Comparison of ENCODE assay signal across 8 cellular contexts in the genomic region with DNA sequence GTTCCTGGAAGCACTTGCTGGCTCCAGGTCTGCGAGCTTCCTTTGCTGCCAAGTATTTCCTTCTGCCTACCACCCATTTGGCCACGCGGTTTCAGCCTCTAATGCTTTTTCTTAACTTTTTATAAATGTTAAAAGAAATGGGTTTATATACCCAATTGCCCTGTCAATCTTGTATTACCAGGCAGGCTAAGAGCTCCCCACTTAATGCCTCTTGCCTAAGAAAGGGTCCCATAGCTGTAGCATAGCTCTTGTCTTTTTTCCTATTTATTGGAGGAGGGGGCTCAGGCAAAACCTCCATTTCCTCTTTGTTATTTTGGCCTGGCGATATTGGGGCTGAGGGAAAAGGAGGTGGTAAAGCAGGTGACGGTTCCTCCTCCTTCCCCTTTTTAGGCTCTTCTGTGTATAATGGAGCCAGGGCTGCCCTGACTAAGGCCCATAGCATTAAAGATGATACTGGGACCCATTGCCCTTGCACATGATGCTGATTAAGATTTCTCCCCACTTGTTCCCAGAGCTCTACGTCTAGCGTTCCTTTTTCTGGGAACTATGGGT. TPM values are rescaled to one million over a fixed set of nuclear protein-coding genes. Genes with fewer than 3 reads are reported as not detected.
DNase-seq lines count a peak whose midpoint lies in the region; ATAC-seq and TF ChIP-seq lines count a peak whose summit lies in the region.

No MANE protein-coding gene starts in this region.

- H3K9me3 ChIP-seq in Karpas-422 (ENCODE audit: low read length) (no peaks in the 10 kb centered on the region), smooth muscle cell (replicated peaks; ENCODE audit: low read depth) (no peaks in the 10 kb centered on the region)

- ATAC-seq in activated CD4-positive, alpha-beta T cell treated with anti-CD3 and anti-CD28 coated beads for 36 hours = peak; percentile 6
- no peak for ATAC-seq in left lobe of liver

- peaks cover 10% of the 10 kb centered on the region for H3K4me1 Mint-ChIP-seq in activated CD4-positive, alpha-beta T cell treated with anti-CD3 and anti-CD28 coated beads for 36 hours
- no peaks in the 10 kb centered on the region for H3K4me1 Mint-ChIP-seq in endothelial cell (ENCODE audit: unreplicated experiment)

- no peaks in the 10 kb centered on the region for H3F3A ChIP-seq in smooth muscle cell (ENCODE audit: low read depth)

- H3K4me3 ChIP-seq in Karpas-422 (ENCODE audit: low read length) = peak overlapping the region; percentile 37; the same call in 1 of the 2 replicates
- peak overlapping the region; percentile 48 for H3K4me3 ChIP-seq in smooth muscle cell

- no peaks in the 10 kb centered on the region for H3K36me3 Mint-ChIP-seq in activated CD4-positive, alpha-beta T cell treated with anti-CD3 and anti-CD28 coated beads for 36 hours (ENCODE audit: low read depth)
- no peaks in the 10 kb centered on the region for H3K36me3 Mint-ChIP-seq in endothelial cell (ENCODE audit: low read depth, unreplicated experiment)

- H3K27me3 ChIP-seq in Karpas-422 (ENCODE audit: low read length) (no peaks in the 10 kb centered on the region), smooth muscle cell (ENCODE audit: low read depth) (no peaks in the 10 kb centered on the region)

- peaks cover 14% of the 10 kb centered on the region for H3K4me1 ChIP-seq in Karpas-422 (ENCODE audit: low read length)
- H3K4me1 ChIP-seq in smooth muscle cell (ENCODE audit: low read depth) = peaks cover 4% of the 10 kb centered on the region

- peak overlapping the region; percentile 55 for H3K4me2 ChIP-seq in Karpas-422 (ENCODE audit: low read depth, low read length, poor library complexity, severe bottlenecking)
- peak overlapping the region; percentile 85 for H3K4me2 ChIP-seq in smooth muscle cell

- intact Hi-C loops in activated CD4-positive, alpha-beta T cell treated with anti-CD3 and anti-CD28 coated beads for 36 hours (cut with DNase I, micrococcal nuclease) = loop anchor here in 1 of 2 experiments (2.0 to 5.0 kb wide), 2 partner anchors 17 to 33 kb away; no protein-coding TSS in a partner anchor

- no peaks in the 10 kb centered on the region for H4K20me1 ChIP-seq in Karpas-422 (ENCODE audit: insufficient read depth, low read depth, low read length)
- no peaks in the 10 kb centered on the region for H4K20me1 ChIP-seq in smooth muscle cell (ENCODE audit: low read depth)

- 58% methylated on average over 7 of the region's 7 CpGs for WGBS in smooth muscle cell (ENCODE audit: low lambda C conversion rate)

- H2AFZ ChIP-seq in Karpas-422 (ENCODE audit: low read length) (no peak overlapping the region), smooth muscle cell (ENCODE audit: low read depth) (peak overlapping the region; percentile 58)

- no peaks in the 10 kb centered on the region; the same call in 1 of the 2 replicates for H3K36me3 ChIP-seq in Karpas-422 (ENCODE audit: insufficient read depth, low read length)
- no peaks in the 10 kb centered on the region for H3K36me3 ChIP-seq in smooth muscle cell (ENCODE audit: low read depth)

- no peak for TF ChIP-seq CTCF in endothelial cell (IDR thresholded peaks at IDR 0.05; ENCODE audit: unreplicated experiment)
- no peak for TF ChIP-seq CTCF in smooth muscle cell (IDR thresholded peaks at IDR 0.05; ENCODE audit: borderline replicate concordance, insufficient read depth, poor library complexity, severe bottlenecking)

- POLR2A ChIA-PET in activated CD4-positive, alpha-beta T cell treated with anti-CD3 and anti-CD28 coated beads for 36 hours (lab: Charles Lee) = interaction anchor here (0.5 to 0.7 kb wide), 2 partner anchors 28 to 37 kb away, joined by 3 to 4 read pairs; partner anchors contain the start of gene ACTR6

- no peaks in the 10 kb centered on the region for H3K27me3 Mint-ChIP-seq in activated CD4-positive, alpha-beta T cell treated with anti-CD3 and anti-CD28 coated beads for 36 hours
- peaks cover 6% of the 10 kb centered on the region for H3K27me3 Mint-ChIP-seq in endothelial cell (ENCODE audit: unreplicated experiment)

- DNase-seq in activated CD4-positive, alpha-beta T cell treated with anti-CD3 and anti-CD28 coated beads for 36 hours = no peak
- DNase-seq in activated CD4-positive, alpha-beta T cell treated with anti-CD3 and anti-CD28 coated beads for 4 hours = no peak
- no peak for DNase-seq in Karpas-422
- DNase-seq in endothelial cell (ENCODE audit: low spot score) = no peak
- no peak for DNase-seq in smooth muscle cell (lab: John Stamatoyannopoulos, UW; ENCODE audit: unreplicated experiment)
- no peak for DNase-seq in left lobe of liver (ENCODE audit: low spot score)
- no peak for DNase-seq in SIG-M5 (lab: John Stamatoyannopoulos, UW)
- no peak for DNase-seq in NCI-H774 (lab: John Stamatoyannopoulos, UW)

- CTCF ChIA-PET in activated CD4-positive, alpha-beta T cell treated with anti-CD3 and anti-CD28 coated beads for 36 hours (lab: Charles Lee) = interaction anchor here (0.9 to 4.4 kb wide), 7 partner anchors 9 to 240 kb away, joined by 3 to 26 read pairs (median 4); partner anchors contain the start of gene ACTR6

- peak overlapping the region; percentile 49 for H3K4me3 Mint-ChIP-seq in activated CD4-positive, alpha-beta T cell treated with anti-CD3 and anti-CD28 coated beads for 36 hours
- H3K4me3 Mint-ChIP-seq in endothelial cell (ENCODE audit: unreplicated experiment) = peak overlapping the region; percentile 83

- H3K9me2 ChIP-seq in Karpas-422 (replicated peaks; ENCODE audit: insufficient read depth, low read length) = no peaks in the 10 kb centered on the region

- H3K79me2 ChIP-seq in Karpas-422 (ENCODE audit: low read length) (no peaks in the 10 kb centered on the region), smooth muscle cell (ENCODE audit: low read depth) (no peaks in the 10 kb centered on the region)

- no peaks in the 10 kb centered on the region for H3K9me3 Mint-ChIP-seq in activated CD4-positive, alpha-beta T cell treated with anti-CD3 and anti-CD28 coated beads for 36 hours (ENCODE audit: low read depth)
- H3K9me3 Mint-ChIP-seq in endothelial cell (ENCODE audit: unreplicated experiment) = no peaks in the 10 kb centered on the region

- H3K9ac ChIP-seq in Karpas-422 (ENCODE audit: low read length) = peak overlapping the region; percentile 25; the same call in 1 of the 2 replicates
- no peak overlapping the region for H3K9ac ChIP-seq in smooth muscle cell (ENCODE audit: low read depth)

- no peak overlapping the region for H3K27ac Mint-ChIP-seq in activated CD4-positive, alpha-beta T cell treated with anti-CD3 and anti-CD28 coated beads for 36 hours
- H3K27ac Mint-ChIP-seq in endothelial cell (ENCODE audit: unreplicated experiment) = no peak overlapping the region

- H3K27ac ChIP-seq in Karpas-422 (ENCODE audit: low read length) (no peak overlapping the region), smooth muscle cell (ENCODE audit: low read depth) (no peak overlapping the region)

RNA-seq across cellular contexts. Expression of gene BLTP3B, which starts 21.6 kb away (rescaled TPM):
- total RNA-seq in activated CD4-positive, alpha-beta T cell treated with anti-CD3 and anti-CD28 coated beads for 36 hours = 10 to 100 TPM; 39.5 to 48.7 TPM
- total RNA-seq in Karpas-422 (2014; rRNA removed; shearing (Covaris generic); ENCODE audit: low replicate concordance) = 14.1 and 17.3 TPM in 2 replicates
- total RNA-seq in endothelial cell (ENCODE audit: unreplicated experiment) (14.3 TPM), smooth muscle cell (27.3 and 34.0 TPM in 2 replicates), left lobe of liver (28.3 TPM)
- polyA plus RNA-seq in smooth muscle cell = 8.5 and 8.9 TPM in 2 replicates

RNA-seq across cellular contexts. Expression of gene ACTR6, which starts 36.4 kb away (rescaled TPM):
- 10 to 100 TPM; 21.6 to 37.3 TPM for total RNA-seq in activated CD4-positive, alpha-beta T cell treated with anti-CD3 and anti-CD28 coated beads for 36 hours
- 13.9 and 38.8 TPM in 2 replicates for total RNA-seq in Karpas-422 (2014; rRNA removed; shearing (Covaris generic); ENCODE audit: low replicate concordance)
- total RNA-seq in endothelial cell (ENCODE audit: unreplicated experiment) (20.4 TPM), smooth muscle cell (27.3 and 57.3 TPM in 2 replicates), left lobe of liver (10.2 TPM)
- 19.7 and 21.7 TPM in 2 replicates for polyA plus RNA-seq in smooth muscle cell
